1 cellular context compared by ENCODE assay signal in genomic region chr17:47654991-47655390, GRCh38.
TF ChIP-seq lines count a peak whose summit lies in the region.

No MANE protein-coding gene starts in this region.

TF ChIP-seq in endothelial cell of umbilical vein, 7 proteins besides CTCF, POLR2A, EP300 and RAD21:
- no peak for TF ChIP-seq POLR2AphosphoS5 (IDR thresholded peaks at IDR 0.05; ENCODE audit: insufficient read depth, low read depth, low read length)
- no peak for TF ChIP-seq MYC (IDR thresholded peaks at IDR 0.05; ENCODE audit: low read depth, low read length)
- no peak for TF ChIP-seq GATA2 (IDR thresholded peaks at IDR 0.05; ENCODE audit: insufficient read depth, insufficient read length, low read depth, low read length)
- no peak for TF ChIP-seq MAX (IDR thresholded peaks at IDR 0.05; ENCODE audit: insufficient read depth, insufficient read length)
- no peak for TF ChIP-seq FOS (IDR thresholded peaks at IDR 0.05; ENCODE audit: borderline replicate concordance, insufficient read depth, low read length)
- TF ChIP-seq EZH2 (IDR thresholded peaks at IDR 0.05; ENCODE audit: borderline replicate concordance, low read depth, low read length, severe bottlenecking): no peak
- no peak for TF ChIP-seq JUN (IDR thresholded peaks at IDR 0.05; ENCODE audit: borderline replicate concordance, insufficient read depth, insufficient read length, low read depth)
